11 cellular contexts compared by ENCODE assay signal in the genomic region with DNA sequence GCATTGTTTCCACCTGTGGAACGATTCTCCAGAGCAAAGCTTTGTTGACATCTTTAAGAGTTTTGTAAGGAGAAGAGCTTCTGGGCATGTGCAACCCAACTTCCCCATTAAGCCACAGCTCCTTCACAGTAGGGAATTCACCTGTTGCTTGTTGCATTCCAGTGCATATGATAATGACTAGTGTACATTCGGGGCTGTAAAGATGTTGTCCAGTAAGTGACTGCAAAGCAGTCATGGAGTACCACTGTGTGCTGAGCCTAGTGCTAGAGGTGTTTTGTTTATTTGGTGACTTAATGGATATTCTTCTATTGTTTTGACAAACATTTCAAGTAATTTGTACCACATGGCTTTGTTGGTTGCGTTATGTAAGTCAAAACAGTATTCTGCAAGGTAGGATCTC. TPM values are rescaled to one million over a fixed set of nuclear protein-coding genes. Genes with fewer than 3 reads are reported as not detected.
DNase-seq lines count a peak whose midpoint lies in the region; ATAC-seq, FAIRE-seq and TF ChIP-seq lines count a peak whose summit lies in the region.
"Had no signal": no experiment of that assay in that cellular context is flagged by ENCODE, and none has a peak within 500 bp of the region (broad histone marks: within the 10 kb centered on the region; RNA-seq: fewer than 3 reads in every experiment).

No MANE protein-coding gene starts in this region.

- peaks cover 6 to 12% of the 10 kb centered on the region in 2 donors for H3K36me3 Mint-ChIP-seq in naive B cell

- H3K27me3 Mint-ChIP-seq in naive B cell: no peaks in the 10 kb centered on the region
- H3K27me3 Mint-ChIP-seq: dendritic cell treated with granulocyte-macrophage colony-stimulating factor and Interleukin-4, amounts not matched to agents 40 ng/mL and 50 ng/mL, for 4 days had no signal

- DNase-seq in GM12892 (ENCODE audit: insufficient read length) (no peak), H54 (ENCODE audit: insufficient read length, low spot score) (no peak), naive B cell (peak; percentile 35), HK-2 (ENCODE audit: unreplicated experiment) (no peak), Right ventricle myocardium inferior (ENCODE audit: missing footprints) (no peak)
- DNase-seq: activated CD8-positive, alpha-beta memory T cell treated with anti-CD3 and anti-CD28 coated beads, Interleukin-2, amount 50 U/mL, for 48 hours; DMS153 had no signal

- H3K27ac ChIP-seq in OCI-LY1 (ENCODE audit: low read depth, low read length, poor library complexity, severe bottlenecking): peak overlapping the region; percentile 37

- no peak for TF ChIP-seq CTCF in OCI-LY1 (IDR thresholded peaks at IDR 0.05; ENCODE audit: low read length)

- intact Hi-C loops in Right ventricle myocardium inferior (cut with DNase I): no loop called here

- H3K9me3 ChIP-seq in OCI-LY1 (ENCODE audit: low read length): no peaks in the 10 kb centered on the region

- H3K9me3 Mint-ChIP-seq in naive B cell: no peaks in the 10 kb centered on the region
- H3K9me3 Mint-ChIP-seq: dendritic cell treated with granulocyte-macrophage colony-stimulating factor and Interleukin-4, amounts not matched to agents 40 ng/mL and 50 ng/mL, for 4 days had no signal

- peak overlapping the region; percentile 10 to 80 (median 63) for H3K4me3 Mint-ChIP-seq in naive B cell
- H3K4me3 Mint-ChIP-seq: dendritic cell treated with granulocyte-macrophage colony-stimulating factor and Interleukin-4, amounts not matched to agents 40 ng/mL and 50 ng/mL, for 4 days had no signal

- peaks cover 95% of the 10 kb centered on the region for H3K79me2 ChIP-seq in OCI-LY1 (ENCODE audit: insufficient read depth, low read length)

- no peak overlapping the region for H3K4me2 ChIP-seq in OCI-LY1 (ENCODE audit: low read length)

- TF ChIP-seq POLR2A in GM12892 (IDR thresholded peaks at IDR 0.05; ENCODE audit: low read depth, low read length) (no peak), H54 (IDR thresholded peaks at IDR 0.05; ENCODE audit: low read depth, low read length) (no peak), GM18505 (IDR thresholded peaks at IDR 0.05; ENCODE audit: borderline replicate concordance, extremely low read depth, insufficient read depth, insufficient read length) (no peak)

- no peak overlapping the region for H3K4me3 ChIP-seq in OCI-LY1 (ENCODE audit: low read depth, low read length, poor library complexity, severe bottlenecking)

- no peaks in the 10 kb centered on the region for H3K27me3 ChIP-seq in OCI-LY1 (ENCODE audit: insufficient read depth, low read length)

- ATAC-seq in naive B cell (ENCODE audit: low read depth in 2 of 2) (peak; percentile 87 to 89), GM18505 (IDR thresholded peaks at IDR 0.05; ENCODE audit: unreplicated experiment) (no peak), GM21367 (IDR thresholded peaks at IDR 0.05; ENCODE audit: unreplicated experiment) (no peak), Right ventricle myocardium inferior (no peak)

- no peaks in the 10 kb centered on the region for H4K20me1 ChIP-seq in OCI-LY1 (ENCODE audit: insufficient read depth, low read length)

- no peak overlapping the region for H3K9ac ChIP-seq in OCI-LY1 (ENCODE audit: low read length)

- no peak overlapping the region for H2AFZ ChIP-seq in OCI-LY1 (ENCODE audit: low read length)

- H3K36me3 ChIP-seq in OCI-LY1 (ENCODE audit: insufficient read depth, low read length): 0 out of 2 replicates have a peak, but pooled peaks cover 4% of the 10 kb centered on the region

- H3K4me1 ChIP-seq in OCI-LY1 (ENCODE audit: insufficient read depth, low read length, severe bottlenecking): peaks cover 54% of the 10 kb centered on the region

- peaks cover 75 to 99% (median 95%) of the 10 kb centered on the region in 3 donors for H3K4me1 Mint-ChIP-seq in naive B cell

- no peaks in the 10 kb centered on the region for H3F3A ChIP-seq in OCI-LY1 (ENCODE audit: insufficient read depth, low read length)

- H3K27ac Mint-ChIP-seq in naive B cell: peak overlapping the region; percentile 4 to 79 (median 38)
- H3K27ac Mint-ChIP-seq: dendritic cell treated with granulocyte-macrophage colony-stimulating factor and Interleukin-4, amounts not matched to agents 40 ng/mL and 50 ng/mL, for 4 days had no signal

- FAIRE-seq in GM12892 (lab: Jason Lieb, UNC): peak; percentile 62
- FAIRE-seq in H54 (lab: Jason Lieb, UNC): peak; percentile 84

- H3K9me2 ChIP-seq in OCI-LY1 (ENCODE audit: low read depth, low read length): no peaks in the 10 kb centered on the region

RNA-seq across cellular contexts. Expression of gene UGCG, which starts 12.8 kb away (rescaled TPM):
- polyA plus RNA-seq in GM12892 (2012; ENCODE audit: missing spikeins): 50.8 TPM
- polyA plus RNA-seq in naive B cell (ENCODE audit: low read depth in 6 of 6): 10 to 100 TPM; 21.9 to 53.5 (median 31.0) TPM
- total RNA-seq in Right ventricle myocardium inferior: 12.8 TPM

Comparison
In these comparisons a context has a peak if more than half of its experiments do, and no peak if none do; other contexts are left out.
1. ATAC-seq: peak in naive B cell (2 of 2); none in GM18505 (single experiment), GM21367 (single experiment) and Right ventricle myocardium inferior (single experiment).